Comparison of ENCODE assay signal across 3 cellular contexts in genomic region chr1:209439828-209440227, GRCh38.
"Had no signal": no experiment of that assay in that cellular context is flagged by ENCODE, and none has a peak within 500 bp of the region (broad histone marks: within the 10 kb centered on the region; RNA-seq: fewer than 3 reads in every experiment).

No MANE protein-coding gene starts in this region.

- DNase-seq: GDM1, GF-D8 had no signal

- H3K4me3 ChIP-seq: GM12878 had no signal
